In genomic region chr22:49873228-49873940, GRCh38 we compare ENCODE assay signal across 19 cellular contexts.
"Had no signal": no experiment of that assay in that cellular context is flagged by ENCODE, and none has a peak within 500 bp of the region (broad histone marks: within the 10 kb centered on the region; RNA-seq: fewer than 3 reads in every experiment).

No MANE protein-coding gene starts in this region.

- H3K4me1 ChIP-seq: body of pancreas, left ventricle myocardium inferior, SJSA1, transverse colon had no signal

- DNase-seq: activated CD4-positive, alpha-beta T cell treated with anti-CD3 and anti-CD28 coated beads, Interleukin-2, amount 50 U/mL, for 1 hour; activated CD8-positive, alpha-beta memory T cell treated with anti-CD3 and anti-CD28 coated beads, Interleukin-2, amount 10 ng/mL, durations not matched to agents 7 days and 5 days; activated naive CD8-positive, alpha-beta T cell treated with anti-CD3 and anti-CD28 coated beads for 36 hours; activated T-cell treated with anti-CD3 and anti-CD28 coated beads, Interleukin-2, amount 50 U/mL, for 4 hours; amygdala; body of pancreas; central memory CD4-positive, alpha-beta T cell; effector CD4-positive, alpha-beta T cell; foreskin fibroblast; hypothalamus; left ventricle myocardium inferior; mesenchymal stem cell; stimulated activated CD4-positive, alpha-beta T cell treated with anti-CD3 and anti-CD28 coated beads, Interleukin-12 subunit alpha, Interleukin-12 subunit beta, amount 100 ng/mL, for 4 hours; stimulated activated CD4-positive, alpha-beta T cell treated with anti-CD3 and anti-CD28 coated beads, Interleukin-2, amount 100 ng/mL, for 24 hours; SW 1271; transverse colon had no signal

- ATAC-seq: activated CD8-positive, alpha-beta memory T cell treated with anti-CD3 and anti-CD28 coated beads, Interleukin-2, amount 10 ng/mL, durations not matched to agents 7 days and 5 days; activated T-cell treated with anti-CD3 and anti-CD28 coated beads, Interleukin-2, amount 50 U/mL, for 4 hours; body of pancreas; stimulated activated memory B cell treated with anti-CD40 and anti-IgM and Interleukin-4, amounts not matched to agents 10 μg/mL and 1 μg/mL and 100 μg/mL, for 72 hours had no signal

- H3K27me3 Mint-ChIP-seq: activated CD8-positive, alpha-beta memory T cell treated with anti-CD3 and anti-CD28 coated beads, Interleukin-2, amount 10 ng/mL, durations not matched to agents 7 days and 5 days; activated naive CD8-positive, alpha-beta T cell treated with anti-CD3 and anti-CD28 coated beads for 36 hours; stimulated activated memory B cell treated with anti-CD40 and anti-IgM and Interleukin-4, amounts not matched to agents 10 μg/mL and 1 μg/mL and 100 μg/mL, for 72 hours had no signal

- H3K4me3 ChIP-seq: body of pancreas, coronary artery, left ventricle myocardium inferior, SJSA1, transverse colon had no signal

- H3K27ac Mint-ChIP-seq: activated CD8-positive, alpha-beta memory T cell treated with anti-CD3 and anti-CD28 coated beads, Interleukin-2, amount 10 ng/mL, durations not matched to agents 7 days and 5 days; activated naive CD8-positive, alpha-beta T cell treated with anti-CD3 and anti-CD28 coated beads for 36 hours; stimulated activated memory B cell treated with anti-CD40 and anti-IgM and Interleukin-4, amounts not matched to agents 10 μg/mL and 1 μg/mL and 100 μg/mL, for 72 hours had no signal

- H3K27ac ChIP-seq: body of pancreas, coronary artery, left ventricle myocardium inferior, SJSA1, transverse colon had no signal

- H3K36me3 ChIP-seq: transverse colon had no signal

- H3K4me3 Mint-ChIP-seq: activated CD8-positive, alpha-beta memory T cell treated with anti-CD3 and anti-CD28 coated beads, Interleukin-2, amount 10 ng/mL, durations not matched to agents 7 days and 5 days; activated naive CD8-positive, alpha-beta T cell treated with anti-CD3 and anti-CD28 coated beads for 36 hours; activated T-cell treated with anti-CD3 and anti-CD28 coated beads, Interleukin-2, amount 50 U/mL, for 4 hours; stimulated activated memory B cell treated with anti-CD40 and anti-IgM and Interleukin-4, amounts not matched to agents 10 μg/mL and 1 μg/mL and 100 μg/mL, for 72 hours had no signal

- H3K9me3 ChIP-seq: body of pancreas, transverse colon had no signal

- H3K27me3 ChIP-seq: body of pancreas, SJSA1, transverse colon had no signal
